24 cellular contexts compared by ENCODE assay signal in the genomic region with DNA sequence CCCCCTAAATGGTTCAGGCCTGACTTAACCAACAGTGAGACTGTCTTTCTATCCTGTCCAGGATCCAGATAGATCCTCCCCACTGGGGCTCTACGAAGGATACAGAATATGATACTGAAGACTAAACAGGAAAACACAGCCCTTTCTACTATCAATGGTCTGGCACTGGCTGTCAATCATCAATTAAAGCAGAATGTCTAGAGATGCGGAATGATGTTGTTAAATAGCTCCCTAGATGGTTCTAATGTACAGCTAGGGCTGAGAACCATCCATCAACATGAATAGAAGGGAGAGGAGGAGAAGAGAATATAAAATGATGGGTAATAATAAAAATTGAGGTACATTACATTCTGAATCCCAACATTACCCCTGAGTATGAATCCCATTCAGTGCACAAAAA.
A peak's percentile ranks its signal among the peaks of the same experiment; 100 is the strongest.
DNase-seq lines count a peak whose midpoint lies in the region; TF ChIP-seq lines count a peak whose summit lies in the region.
"Had no signal": no experiment of that assay in that cellular context is flagged by ENCODE, and none has a peak within 500 bp of the region (broad histone marks: within the 10 kb centered on the region; RNA-seq: fewer than 3 reads in every experiment).

No MANE protein-coding gene starts in this region.

- H3K36me3 Mint-ChIP-seq in nephron progenitor cell (ENCODE audit: low read depth) (no peaks in the 10 kb centered on the region), endothelial cell (ENCODE audit: low read depth, unreplicated experiment) (no peaks in the 10 kb centered on the region)
- H3K36me3 Mint-ChIP-seq: CD8-positive, alpha-beta T cell had no signal

- H2AFZ ChIP-seq in neuronal stem cell (ENCODE audit: low read length), result peak overlapping the region; percentile 11

- no peak overlapping the region for H3K27ac ChIP-seq in neuronal stem cell (replicated peaks; ENCODE audit: low read length)
- H3K27ac ChIP-seq: 22Rv1; A549; BLaER1 treated with 17β-estradiol and CSF1 and Interleukin-3, amounts not matched to agents 10 nM and 100 nM; C4-2B had no signal

- no peak overlapping the region for H3K23ac ChIP-seq in neuronal stem cell (ENCODE audit: low read depth, low read length, poor library complexity)

- H3K27me3 ChIP-seq in neuronal stem cell (ENCODE audit: control insufficient read depth in 3 of 3, insufficient read depth in 3 of 3, low read depth in 1 of 3, low read length in 3 of 3), result no peaks in the 10 kb centered on the region
- H3K27me3 ChIP-seq: BLaER1 treated with 17β-estradiol and CSF1 and Interleukin-3, amounts not matched to agents 10 nM and 100 nM had no signal

- no peak for DNase-seq in HEK293T (ENCODE audit: extremely low spot score)
- DNase-seq in nephron progenitor cell, result no peak
- no peak for DNase-seq in neuronal stem cell (ENCODE audit: low spot score)
- peak; percentile 45 for DNase-seq in retina
- DNase-seq in endothelial cell (ENCODE audit: low spot score), result no peak
- DNase-seq in DMS 273 treated with DMSO at 0.1 percent for 48 hours (lab: John Stamatoyannopoulos, UW), result no peak
- no peak for DNase-seq in nucleus accumbens (lab: John Stamatoyannopoulos, UW)
- DNase-seq: AML-193; Caco-2; Calu3; CD4-positive, alpha-beta T cell; CD8-positive, alpha-beta T cell; DMS153; DMS53; DMS79; DND-41; EL; GDM1 had no signal

- H3K27me3 Mint-ChIP-seq in nephron progenitor cell (ENCODE audit: low read depth, poor library complexity), result no peaks in the 10 kb centered on the region
- no peaks in the 10 kb centered on the region for H3K27me3 Mint-ChIP-seq in endothelial cell (ENCODE audit: unreplicated experiment)
- H3K27me3 Mint-ChIP-seq: B cell had no signal

- no peak overlapping the region for H2BK5ac ChIP-seq in neuronal stem cell (ENCODE audit: low read length)

- H3K4me3 Mint-ChIP-seq in nephron progenitor cell (no peak overlapping the region), endothelial cell (ENCODE audit: unreplicated experiment) (no peak overlapping the region)
- H3K4me3 Mint-ChIP-seq: B cell; CD4-positive, alpha-beta T cell; CD8-positive, alpha-beta T cell had no signal

- no peak overlapping the region for H2BK12ac ChIP-seq in neuronal stem cell (ENCODE audit: low read length)

- no peak overlapping the region for H4K91ac ChIP-seq in neuronal stem cell (ENCODE audit: low read depth, low read length, poor library complexity)

- no peak overlapping the region for H2BK15ac ChIP-seq in neuronal stem cell (ENCODE audit: low read length)

- H2BK120ac ChIP-seq in neuronal stem cell (ENCODE audit: low read depth, low read length), result no peak overlapping the region

- no peak overlapping the region for H3K9ac ChIP-seq in neuronal stem cell (ENCODE audit: low read depth, low read length, poor library complexity)
- H3K9ac ChIP-seq: BLaER1 treated with 17β-estradiol and CSF1 and Interleukin-3, amounts not matched to agents 10 nM and 100 nM had no signal

- no peak overlapping the region for H3K18ac ChIP-seq in neuronal stem cell (ENCODE audit: low read length)

- WGBS in neuronal stem cell (ENCODE audit: extremely low coverage in 2 of 2, insufficient read length in 2 of 2, insufficient replicate concordance in 1 of 2), 2 donors, result no CpG with 5 or more reads among the region's 2 CpGs

- TF ChIP-seq CTCF in nephron progenitor cell (IDR thresholded peaks at IDR 0.05), result no peak
- no peak for TF ChIP-seq CTCF in endothelial cell (IDR thresholded peaks at IDR 0.05; ENCODE audit: unreplicated experiment)

- no peak overlapping the region for H3K14ac ChIP-seq in neuronal stem cell (ENCODE audit: low read length)

- CTCF ChIA-PET in HEK293T (lab: Yijun Ruan, JAX), result no interaction called here

- H3K4ac ChIP-seq in neuronal stem cell (ENCODE audit: low read length), result no peak overlapping the region

- POLR2A ChIA-PET in HEK293T (lab: Yijun Ruan, JAX), result no interaction called here

- H3K79me1 ChIP-seq in neuronal stem cell (ENCODE audit: low read depth, low read length), result no peaks in the 10 kb centered on the region

- peaks cover 68% of the 10 kb centered on the region for H3K4me1 Mint-ChIP-seq in nephron progenitor cell
- H3K4me1 Mint-ChIP-seq in endothelial cell (ENCODE audit: unreplicated experiment), result peaks cover 32% of the 10 kb centered on the region

- no peak overlapping the region for H2AK5ac ChIP-seq in neuronal stem cell (ENCODE audit: low read depth, low read length)

- H3K4me3 ChIP-seq in neuronal stem cell (ENCODE audit: low read length in 2 of 2), result no peak overlapping the region
- H3K4me3 ChIP-seq: A549; BLaER1 treated with 17β-estradiol and CSF1 and Interleukin-3, amounts not matched to agents 10 nM and 100 nM; GM12878 had no signal

- no peaks in the 10 kb centered on the region for H3K9me3 ChIP-seq in neuronal stem cell (replicated peaks in 1 of 2; ENCODE audit: control insufficient read depth in 2 of 2, insufficient read depth in 1 of 2, low read depth in 1 of 2, low read length in 2 of 2)
- H3K9me3 ChIP-seq: BLaER1 treated with 17β-estradiol and CSF1 and Interleukin-3, amounts not matched to agents 10 nM and 100 nM; Caco-2 had no signal

- H3K9me3 Mint-ChIP-seq in nephron progenitor cell, result peaks cover 3% of the 10 kb centered on the region
- no peaks in the 10 kb centered on the region for H3K9me3 Mint-ChIP-seq in endothelial cell (ENCODE audit: unreplicated experiment)
- H3K9me3 Mint-ChIP-seq: CD4-positive, alpha-beta T cell; CD8-positive, alpha-beta T cell had no signal

- H3K4me1 ChIP-seq in neuronal stem cell (ENCODE audit: control insufficient read depth in 2 of 2, insufficient read depth in 1 of 2, low read depth in 1 of 2, low read length in 2 of 2), result peaks cover 1 to 21% of the 10 kb centered on the region in 2 donors
- H3K4me1 ChIP-seq: A549, Caco-2 had no signal

- no peaks in the 10 kb centered on the region for H3K36me3 ChIP-seq in neuronal stem cell (replicated peaks in 1 of 2; ENCODE audit: control insufficient read depth in 2 of 2, insufficient read depth in 2 of 2, low read length in 2 of 2)
- H3K36me3 ChIP-seq: BLaER1 treated with 17β-estradiol and CSF1 and Interleukin-3, amounts not matched to agents 10 nM and 100 nM had no signal

- H3K27ac Mint-ChIP-seq in nephron progenitor cell (peak overlapping the region; percentile 45), endothelial cell (ENCODE audit: unreplicated experiment) (no peak overlapping the region)
- H3K27ac Mint-ChIP-seq: B cell; CD4-positive, alpha-beta T cell; CD8-positive, alpha-beta T cell had no signal

- no peak overlapping the region for H4K8ac ChIP-seq in neuronal stem cell (ENCODE audit: low read depth, low read length)

- H3K4me2 ChIP-seq in neuronal stem cell (ENCODE audit: insufficient read depth, low read length, poor library complexity, severe bottlenecking), result no peak overlapping the region
- H3K4me2 ChIP-seq: A549; BLaER1 treated with 17β-estradiol and CSF1 and Interleukin-3, amounts not matched to agents 10 nM and 100 nM had no signal

TF ChIP-seq in HEK293T, 16 proteins besides CTCF, POLR2A, EP300 and RAD21:
- TF ChIP-seq ELF4 (IDR thresholded peaks at IDR 0.05) (no peak), TARDBP (IDR thresholded peaks at IDR 0.05) (no peak), CTBP1 (IDR thresholded peaks at IDR 0.05; ENCODE audit: borderline replicate concordance) (no peak)
- TF ChIP-seq, protein P1, sequence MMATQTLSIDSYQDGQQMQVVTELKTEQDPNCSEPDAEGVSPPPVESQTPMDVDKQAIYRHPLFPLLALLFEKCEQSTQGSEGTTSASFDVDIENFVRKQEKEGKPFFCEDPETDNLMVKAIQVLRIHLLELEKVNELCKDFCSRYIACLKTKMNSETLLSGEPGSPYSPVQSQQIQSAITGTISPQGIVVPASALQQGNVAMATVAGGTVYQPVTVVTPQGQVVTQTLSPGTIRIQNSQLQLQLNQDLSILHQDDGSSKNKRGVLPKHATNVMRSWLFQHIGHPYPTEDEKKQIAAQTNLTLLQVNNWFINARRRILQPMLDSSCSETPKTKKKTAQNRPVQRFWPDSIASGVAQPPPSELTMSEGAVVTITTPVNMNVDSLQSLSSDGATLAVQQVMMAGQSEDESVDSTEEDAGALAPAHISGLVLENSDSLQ (IDR thresholded peaks at IDR 0.05), result peak; percentile 59
